Comparison of ENCODE assay signal across 1 cellular context in genomic region chr16:4113358-4114256, GRCh38.
A peak's percentile ranks its signal among the peaks of the same experiment; 100 is the strongest.
TF ChIP-seq lines count a peak whose summit lies in the region.

No MANE protein-coding gene starts in this region.

TF ChIP-seq in HepG2, 621 proteins besides CTCF, POLR2A, EP300 and RAD21 (continued from another document and continues in another):
- no peak; the same call in 1 of the 2 replicates for TF ChIP-seq HIC2 (CRISPR knock-in tag; IDR thresholded peaks at IDR 0.05; ENCODE audit: low read depth)
- no peak for TF ChIP-seq RBAK (CRISPR knock-in tag; IDR thresholded peaks at IDR 0.05)
- TF ChIP-seq JDP2 (CRISPR knock-in tag; IDR thresholded peaks at IDR 0.05; ENCODE audit: borderline replicate concordance) = no peak
- no peak for TF ChIP-seq NCOA5 (CRISPR knock-in tag; IDR thresholded peaks at IDR 0.05)
- TF ChIP-seq ZNF574 (CRISPR knock-in tag; IDR thresholded peaks at IDR 0.05) = peak; percentile 18; the same call in 1 of the 2 replicates
- TF ChIP-seq TMF1 (CRISPR knock-in tag; IDR thresholded peaks at IDR 0.05; ENCODE audit: low read depth) = no peak
- no peak for TF ChIP-seq ZNF318 (CRISPR knock-in tag; IDR thresholded peaks at IDR 0.05)
- TF ChIP-seq NCOA2 (CRISPR knock-in tag; IDR thresholded peaks at IDR 0.05) = 0 out of 2 replicates have a peak, but pooled peaks have one; percentile 5
- TF ChIP-seq ZUFSP (CRISPR knock-in tag; IDR thresholded peaks at IDR 0.05; ENCODE audit: borderline replicate concordance) = no peak
- no peak for TF ChIP-seq EHMT2 (IDR thresholded peaks at IDR 0.05; ENCODE audit: borderline replicate concordance, low read depth, low read length)
- TF ChIP-seq ZFP37 (CRISPR knock-in tag; IDR thresholded peaks at IDR 0.05; ENCODE audit: borderline replicate concordance) = no peak
- peak; percentile 74 for TF ChIP-seq ZNF687 (CRISPR knock-in tag; IDR thresholded peaks at IDR 0.05)
- TF ChIP-seq HCFC1 (IDR thresholded peaks at IDR 0.05; ENCODE audit: low read depth, low read length) = no peak
- TF ChIP-seq MBD4 (IDR thresholded peaks at IDR 0.05; ENCODE audit: borderline replicate concordance, low read length) = no peak
- TF ChIP-seq ZNF296 (CRISPR knock-in tag; conservative IDR thresholded peaks at IDR 0.05) = no peak
- no peak for TF ChIP-seq ZNF609 (CRISPR knock-in tag; IDR thresholded peaks at IDR 0.05; ENCODE audit: borderline replicate concordance)
- no peak for TF ChIP-seq ZNF563 (CRISPR knock-in tag; IDR thresholded peaks at IDR 0.05)
- TF ChIP-seq KLF15 (CRISPR knock-in tag; IDR thresholded peaks at IDR 0.05; ENCODE audit: borderline replicate concordance) = no peak
- TF ChIP-seq BORCS8-MEF2B (CRISPR knock-in tag; IDR thresholded peaks at IDR 0.05) = no peak
- TF ChIP-seq FUBP1 (CRISPR knock-in tag; IDR thresholded peaks at IDR 0.05; ENCODE audit: borderline replicate concordance) = no peak
- no peak for TF ChIP-seq ZNF782 (CRISPR knock-in tag; IDR thresholded peaks at IDR 0.05; ENCODE audit: borderline replicate concordance)
- TF ChIP-seq GZF1 (CRISPR knock-in tag; IDR thresholded peaks at IDR 0.05) = no peak
- no peak for TF ChIP-seq TBL1XR1 (IDR thresholded peaks at IDR 0.05; ENCODE audit: borderline replicate concordance, low read length, partially characterized antibody)
- no peak for TF ChIP-seq REXO4 (CRISPR knock-in tag; IDR thresholded peaks at IDR 0.05; ENCODE audit: borderline replicate concordance)
- TF ChIP-seq STAT5B (CRISPR knock-in tag; IDR thresholded peaks at IDR 0.05) = no peak
- TF ChIP-seq ZNF562 (CRISPR knock-in tag; IDR thresholded peaks at IDR 0.05; ENCODE audit: borderline replicate concordance) = no peak
- TF ChIP-seq PHF21A (CRISPR knock-in tag; IDR thresholded peaks at IDR 0.05) = peak; percentile 71
- TF ChIP-seq THYN1 (CRISPR knock-in tag; IDR thresholded peaks at IDR 0.05; ENCODE audit: borderline replicate concordance, low read depth) = no peak
